In the genomic region with DNA sequence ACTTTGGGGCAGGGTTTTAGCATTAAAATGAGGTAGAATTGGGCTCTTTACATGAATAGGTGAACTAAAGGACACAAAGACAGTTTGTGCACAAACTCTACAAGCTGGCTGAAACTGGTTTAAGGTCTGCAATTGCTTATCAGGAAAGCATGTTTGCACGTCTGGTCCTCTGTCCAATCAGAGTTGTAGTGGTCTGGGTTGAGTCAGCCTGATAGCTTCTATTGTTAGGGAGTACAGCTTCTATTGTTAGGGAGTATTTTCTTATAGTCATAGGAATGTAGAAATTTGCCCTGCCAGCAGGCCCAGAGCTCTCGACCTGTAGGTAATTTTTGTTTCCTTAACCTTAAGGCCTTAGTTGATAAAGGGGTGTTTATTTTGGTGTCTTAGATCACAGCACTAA, we compare ENCODE assay signal across 19 cellular contexts.
A peak's percentile ranks its signal among the peaks of the same experiment; 100 is the strongest.
DNase-seq lines count a peak whose midpoint lies in the region; ATAC-seq, FAIRE-seq and TF ChIP-seq lines count a peak whose summit lies in the region.
"Had no signal": no experiment of that assay in that cellular context is flagged by ENCODE, and none has a peak within 500 bp of the region (broad histone marks: within the 10 kb centered on the region; RNA-seq: fewer than 3 reads in every experiment).

No MANE protein-coding gene starts in this region.

- H3K23ac ChIP-seq in H9 (ENCODE audit: insufficient read length, low read depth, low read length): no peak overlapping the region

- H3K4me1 ChIP-seq in H9 (ENCODE audit: insufficient read depth, low read length) (peaks cover 5% of the 10 kb centered on the region; the same call in 1 of the 2 replicates), astrocyte (ENCODE audit: insufficient read depth, low read length) (no peaks in the 10 kb centered on the region)

- H3K79me2 ChIP-seq in H9 (ENCODE audit: insufficient read depth, low read length) (no peaks in the 10 kb centered on the region), astrocyte (ENCODE audit: insufficient read depth, low read length) (no peaks in the 10 kb centered on the region)

- H2AFZ ChIP-seq in H9 (ENCODE audit: low read length) (peak overlapping the region; percentile 32), astrocyte (ENCODE audit: low read depth, low read length) (no peak overlapping the region)

- H3K4me3 Mint-ChIP-seq in H9: no peak overlapping the region
- H3K4me3 Mint-ChIP-seq in astrocyte (ENCODE audit: unreplicated experiment): no peak overlapping the region
- no peak overlapping the region for H3K4me3 Mint-ChIP-seq in progenitor cell of endocrine pancreas (ENCODE audit: low read depth)
- no peak overlapping the region for H3K4me3 Mint-ChIP-seq in stimulated activated naive CD8-positive, alpha-beta T cell treated with anti-CD3 and anti-CD28 coated beads, Interleukin-15, amount 100 ng/mL, for 72 hours
- H3K4me3 Mint-ChIP-seq: B cell; CD4-positive, alpha-beta T cell had no signal

- H3K56ac ChIP-seq in H9 (ENCODE audit: insufficient read length, low read depth, low read length): no peak overlapping the region

- peak; percentile 25 for DNase-seq in H9
- DNase-seq in astrocyte (ENCODE audit: low read depth): peak; percentile 3
- DNase-seq in kidney epithelial cell (ENCODE audit: low read depth): peak; percentile 14
- no peak for DNase-seq in progenitor cell of endocrine pancreas (ENCODE audit: low spot score, unreplicated experiment)
- no peak for DNase-seq in NK-92 (lab: John Stamatoyannopoulos, UW; ENCODE audit: unreplicated experiment)
- no peak for DNase-seq in stimulated activated naive CD8-positive, alpha-beta T cell treated with anti-CD3 and anti-CD28 coated beads, Interleukin-15, amount 100 ng/mL, for 72 hours
- DNase-seq: ACHN; CD4-positive, alpha-beta T cell; DND-41; GF-D8; Karpas-422; NCI-H1417; NCI-H2029; NCI-H2171 treated with DMSO at 0.1 percent for 48 hours; NCI-H82 had no signal

- H3K23me2 ChIP-seq in H9 (ENCODE audit: insufficient read length, low read depth, low read length, poor library complexity, severe bottlenecking): no peaks in the 10 kb centered on the region

- no peaks in the 10 kb centered on the region for H3K79me1 ChIP-seq in H9 (ENCODE audit: insufficient read depth, low read depth, low read length, poor library complexity, severe bottlenecking)

- H2BK120ac ChIP-seq in H9 (ENCODE audit: low read depth, low read length, poor library complexity, severe bottlenecking): no peak overlapping the region

- H3K36me3 ChIP-seq in astrocyte (ENCODE audit: insufficient read depth, low read length) (no peaks in the 10 kb centered on the region), kidney epithelial cell (ENCODE audit: control insufficient read depth, insufficient read depth, low read length) (no peaks in the 10 kb centered on the region)

- H3T11ph ChIP-seq in H9 (ENCODE audit: low read length): no peak overlapping the region

- no peak overlapping the region for H2BK5ac ChIP-seq in H9 (ENCODE audit: insufficient read length, low read length)

- H3K9me3 Mint-ChIP-seq in H9 (peaks cover 7 to 8% of the 10 kb centered on the region in 2 experiments; a peak in 3 of 5 replicates), astrocyte (ENCODE audit: unreplicated experiment) (no peaks in the 10 kb centered on the region), progenitor cell of endocrine pancreas (ENCODE audit: low read depth) (peaks cover 27% of the 10 kb centered on the region)
- H3K9me3 Mint-ChIP-seq in stimulated activated naive CD8-positive, alpha-beta T cell treated with anti-CD3 and anti-CD28 coated beads, Interleukin-15, amount 100 ng/mL, for 72 hours: peaks cover 22 to 36% of the 10 kb centered on the region in 2 donors

- H3K18ac ChIP-seq in H9 (ENCODE audit: insufficient read length, low read depth, low read length): no peak overlapping the region

- no peak overlapping the region for H4K91ac ChIP-seq in H9 (ENCODE audit: insufficient read length, low read depth, low read length)

- no peak overlapping the region for H2AK5ac ChIP-seq in H9 (ENCODE audit: insufficient read length, low read length)

- H3K36me3 Mint-ChIP-seq in H9 (ENCODE audit: insufficient read depth in 1 of 3, low read depth in 3 of 3) (peaks cover 3 to 16% (median 4%) of the 10 kb centered on the region in 3 experiments; a peak in 4 of 7 replicates), astrocyte (ENCODE audit: low read depth, unreplicated experiment) (no peaks in the 10 kb centered on the region), progenitor cell of endocrine pancreas (ENCODE audit: insufficient read depth) (peaks cover 1% of the 10 kb centered on the region)

- H2BK12ac ChIP-seq in H9 (ENCODE audit: insufficient read length, low read depth, low read length): no peak overlapping the region

- no peak overlapping the region for H2BK15ac ChIP-seq in H9 (ENCODE audit: low read depth, low read length)

- H3K27me3 Mint-ChIP-seq in H9 (ENCODE audit: low read depth) (no peaks in the 10 kb centered on the region; the same call in 1 of the 2 replicates), astrocyte (ENCODE audit: low read depth, unreplicated experiment) (no peaks in the 10 kb centered on the region), progenitor cell of endocrine pancreas (no peaks in the 10 kb centered on the region)
- H3K27me3 Mint-ChIP-seq in stimulated activated naive CD8-positive, alpha-beta T cell treated with anti-CD3 and anti-CD28 coated beads, Interleukin-15, amount 100 ng/mL, for 72 hours: no peaks in the 10 kb centered on the region
- H3K27me3 Mint-ChIP-seq: B cell; CD4-positive, alpha-beta T cell had no signal

- TF ChIP-seq CTCF in H9 (conservative IDR thresholded peaks at IDR 0.05) (no peak), astrocyte (IDR thresholded peaks at IDR 0.05; ENCODE audit: insufficient read depth, low read depth, low read length) (no peak), kidney epithelial cell (IDR thresholded peaks at IDR 0.05; ENCODE audit: insufficient read depth, low read length, poor library complexity, severe bottlenecking) (no peak), progenitor cell of endocrine pancreas (IDR thresholded peaks at IDR 0.05; ENCODE audit: unreplicated experiment) (no peak)

- H3K9ac ChIP-seq in H9 (ENCODE audit: extremely low read depth, insufficient read length, low read length) (no peak overlapping the region), astrocyte (ENCODE audit: low read length) (no peak overlapping the region)

- no peaks in the 10 kb centered on the region for H4K20me1 ChIP-seq in H9 (ENCODE audit: control insufficient read depth, insufficient read depth, insufficient read length)
- H4K20me1 ChIP-seq in astrocyte (ENCODE audit: insufficient read depth, low read length): no peaks in the 10 kb centered on the region

- H3K4ac ChIP-seq in H9 (ENCODE audit: low read depth, low read length): no peak overlapping the region

- WGBS in H9 (ENCODE audit: extremely low coverage, insufficient read length, low lambda C conversion rate): no CpG with 5 or more reads among the region's 2 CpGs

- FAIRE-seq in astrocyte (lab: Jason Lieb, UNC): no peak
- FAIRE-seq: H1 had no signal

- H3K4me2 ChIP-seq in H9 (ENCODE audit: insufficient read depth, insufficient read length, low read length) (no peak overlapping the region), astrocyte (ENCODE audit: low read length) (no peak overlapping the region)

- no peak overlapping the region for H3K14ac ChIP-seq in H9 (ENCODE audit: insufficient read depth, low read length)

- no peak overlapping the region for H3K27ac Mint-ChIP-seq in H9
- no peak overlapping the region for H3K27ac Mint-ChIP-seq in astrocyte (ENCODE audit: unreplicated experiment)
- peak overlapping the region; percentile 82 for H3K27ac Mint-ChIP-seq in progenitor cell of endocrine pancreas
- H3K27ac Mint-ChIP-seq in stimulated activated naive CD8-positive, alpha-beta T cell treated with anti-CD3 and anti-CD28 coated beads, Interleukin-15, amount 100 ng/mL, for 72 hours: no peak overlapping the region
- H3K27ac Mint-ChIP-seq: B cell; CD4-positive, alpha-beta T cell had no signal

- H3K9me3 ChIP-seq in H9 (ENCODE audit: control insufficient read depth, low read depth, low read length) (no peaks in the 10 kb centered on the region), astrocyte (ENCODE audit: insufficient read depth, low read depth, low read length) (no peaks in the 10 kb centered on the region)

- no peak overlapping the region for H4K5ac ChIP-seq in H9 (ENCODE audit: insufficient read length, low read depth, low read length)

- H2BK20ac ChIP-seq in H9 (ENCODE audit: low read depth, low read length, poor library complexity, severe bottlenecking): no peak overlapping the region

- no peaks in the 10 kb centered on the region for H3K27me3 ChIP-seq in H9 (ENCODE audit: insufficient read depth, low read length)
- H3K27me3 ChIP-seq in astrocyte (ENCODE audit: insufficient read depth, low read length): no peaks in the 10 kb centered on the region
- H3K27me3 ChIP-seq in kidney epithelial cell (ENCODE audit: control insufficient read depth, insufficient read depth, low read length): no peaks in the 10 kb centered on the region

- no peak overlapping the region for H3K4me3 ChIP-seq in astrocyte (ENCODE audit: insufficient read depth, low read depth, low read length)
- no peak overlapping the region for H3K4me3 ChIP-seq in kidney epithelial cell (ENCODE audit: low read depth, low read length)

- H3K4me1 Mint-ChIP-seq in H9 (peaks cover 33 to 41% of the 10 kb centered on the region in 2 experiments), astrocyte (ENCODE audit: low read depth, unreplicated experiment) (no peaks in the 10 kb centered on the region), progenitor cell of endocrine pancreas (ENCODE audit: low read depth) (peaks cover 7% of the 10 kb centered on the region)
- H3K4me1 Mint-ChIP-seq in stimulated activated naive CD8-positive, alpha-beta T cell treated with anti-CD3 and anti-CD28 coated beads, Interleukin-15, amount 100 ng/mL, for 72 hours: no peaks in the 10 kb centered on the region
- H3K4me1 Mint-ChIP-seq: B cell had no signal

- no peak overlapping the region for H3K27ac ChIP-seq in H9 (ENCODE audit: insufficient read length, low read depth, low read length)
- H3K27ac ChIP-seq in astrocyte (ENCODE audit: low read depth, low read length): no peak overlapping the region

- H4K8ac ChIP-seq in H9 (replicated peaks; ENCODE audit: insufficient read length, low read depth, low read length): no peak overlapping the region

- ATAC-seq in GM21367 (IDR thresholded peaks at IDR 0.05; ENCODE audit: unreplicated experiment) (no peak), HG03457 (IDR thresholded peaks at IDR 0.05; ENCODE audit: unreplicated experiment) (no peak)
- no peak for ATAC-seq in stimulated activated naive CD8-positive, alpha-beta T cell treated with anti-CD3 and anti-CD28 coated beads, Interleukin-15, amount 100 ng/mL, for 72 hours

Comparison
In these comparisons a context has a peak if more than half of its experiments do, and no peak if none do; other contexts are left out.
1. DNase-seq: peak in H9 (single experiment), astrocyte (single experiment) and kidney epithelial cell (single experiment); none in progenitor cell of endocrine pancreas (single experiment), NK-92 (single experiment) and stimulated activated naive CD8-positive, alpha-beta T cell treated with anti-CD3 and anti-CD28 coated beads, Interleukin-15, amount 100 ng/mL, for 72 hours (0 of 2).